In genomic region chr20:9884061-9884460, GRCh38 we compare ENCODE assay signal across 18 cellular contexts. TPM values are rescaled to one million over a fixed set of nuclear protein-coding genes. Genes with fewer than 3 reads are reported as not detected.
DNase-seq lines count a peak whose midpoint lies in the region; ATAC-seq, FAIRE-seq and TF ChIP-seq lines count a peak whose summit lies in the region.
"Had no signal": no experiment of that assay in that cellular context is flagged by ENCODE, and none has a peak within 500 bp of the region (broad histone marks: within the 10 kb centered on the region; RNA-seq: fewer than 3 reads in every experiment).

No MANE protein-coding gene starts in this region.

- CTCF ChIA-PET in Calu3 (lab: Charles Lee) = interaction anchor here (0.6 to 1.6 kb wide), 3 partner anchors 100 to 598 kb away, joined by 3 to 12 read pairs (median 3); no protein-coding TSS in a partner anchor

- H3K9me3 ChIP-seq in keratinocyte (ENCODE audit: control insufficient read depth, low read depth, low read length) (no peaks in the 10 kb centered on the region), smooth muscle cell (replicated peaks; ENCODE audit: low read depth) (no peaks in the 10 kb centered on the region)
- H3K9me3 ChIP-seq: thoracic aorta had no signal

- WGBS in smooth muscle cell (ENCODE audit: low lambda C conversion rate) = 38% methylated on average over 1 of the region's 1 CpG

- H3K27me3 ChIP-seq in keratinocyte (ENCODE audit: control insufficient read depth, extremely low read depth, insufficient read depth, low read length) (no peaks in the 10 kb centered on the region), smooth muscle cell (ENCODE audit: low read depth) (no peaks in the 10 kb centered on the region)

- DNase-seq in Calu3 = peak; percentile 5
- no peak for DNase-seq in keratinocyte (ENCODE audit: low read depth, low spot score)
- DNase-seq in NCI-H2227 (lab: John Stamatoyannopoulos, UW; ENCODE audit: unreplicated experiment) = no peak
- DNase-seq in SHP77 treated with DMSO at 0.1 percent for 48 hours (lab: John Stamatoyannopoulos, UW) = no peak
- no peak for DNase-seq in smooth muscle cell (lab: John Stamatoyannopoulos, UW; ENCODE audit: unreplicated experiment)
- DNase-seq: activated CD4-positive, alpha-beta T cell treated with anti-CD3 and anti-CD28 coated beads, Interleukin-2, amount 50 U/mL, for 4 hours; CD4-positive, alpha-beta memory T cell; glutamatergic neuron had no signal

- H3K4me2 ChIP-seq in keratinocyte (ENCODE audit: control insufficient read depth, extremely low read depth, insufficient read depth, low read depth, low read length) (no peak overlapping the region), smooth muscle cell (no peak overlapping the region)

- dilution Hi-C loops in keratinocyte (cut with MboI; ENCODE audit: extremely low pct_ligation_motif_present, low sequenced_read_pairs) = no loop called here

- H3K79me2 ChIP-seq in keratinocyte (ENCODE audit: control insufficient read depth, insufficient read depth, low read length) (no peaks in the 10 kb centered on the region), smooth muscle cell (ENCODE audit: low read depth) (no peaks in the 10 kb centered on the region)

- H4K20me1 ChIP-seq in keratinocyte (ENCODE audit: control insufficient read depth, extremely low read depth, insufficient read depth, low read length) (no peaks in the 10 kb centered on the region), smooth muscle cell (ENCODE audit: low read depth) (no peaks in the 10 kb centered on the region)

- peak; percentile 26 for FAIRE-seq in keratinocyte (lab: Jason Lieb, UNC)
- FAIRE-seq: GM12892, HTR-8/SVneo had no signal

- H3K27me3 Mint-ChIP-seq in Calu3 (ENCODE audit: unreplicated experiment) = peaks cover 9% of the 10 kb centered on the region

- ATAC-seq in SK-N-SH treated with all-trans-retinoic acid at 6 μM for 48 hours (peak; percentile 77; the same call in 2 of the 3 replicates), HG03378 (IDR thresholded peaks at IDR 0.05; ENCODE audit: unreplicated experiment) (no peak)

- H3K36me3 ChIP-seq in keratinocyte (ENCODE audit: control insufficient read depth in 2 of 2, extremely low read depth in 1 of 2, insufficient read depth in 2 of 2, low read length in 2 of 2) (no peaks in the 10 kb centered on the region), smooth muscle cell (ENCODE audit: low read depth) (no peaks in the 10 kb centered on the region)
- H3K36me3 ChIP-seq: thoracic aorta had no signal

- H3K9ac ChIP-seq in keratinocyte (ENCODE audit: control insufficient read depth, extremely low read depth, insufficient read depth, low read length) = no peak overlapping the region
- no peak overlapping the region for H3K9ac ChIP-seq in smooth muscle cell (ENCODE audit: low read depth)

- TF ChIP-seq CTCF in Calu3 (IDR thresholded peaks at IDR 0.05; ENCODE audit: unreplicated experiment) (no peak), LNCAP (IDR thresholded peaks at IDR 0.05) (peak; percentile 15; the same call in 1 of the 2 replicates), keratinocyte (optimal IDR thresholded peaks at IDR 0.05 in 1 of 3, IDR thresholded peaks at IDR 0.05 in 1 of 3, conservative IDR thresholded peaks at IDR 0.05 in 1 of 3; ENCODE audit: extremely low read depth in 1 of 3, insufficient read depth in 2 of 3, low read length in 3 of 3) (peak in 2 of 3 experiments; percentile 18 to 41), smooth muscle cell (IDR thresholded peaks at IDR 0.05; ENCODE audit: borderline replicate concordance, insufficient read depth, poor library complexity, severe bottlenecking) (no peak)

- no peaks in the 10 kb centered on the region for H3K4me1 ChIP-seq in keratinocyte (ENCODE audit: control insufficient read depth, extremely low read depth, insufficient read depth, low read length)
- H3K4me1 ChIP-seq in smooth muscle cell (ENCODE audit: low read depth) = no peaks in the 10 kb centered on the region

- H3K36me3 Mint-ChIP-seq in Calu3 (ENCODE audit: insufficient read depth, unreplicated experiment) = peaks cover 5% of the 10 kb centered on the region
- H3K36me3 Mint-ChIP-seq: activated naive CD8-positive, alpha-beta T cell; CD4-positive, alpha-beta memory T cell had no signal

- no peaks in the 10 kb centered on the region for H3F3A ChIP-seq in smooth muscle cell (ENCODE audit: low read depth)

- no peaks in the 10 kb centered on the region for H3K9me3 Mint-ChIP-seq in Calu3 (ENCODE audit: low read depth, unreplicated experiment)

- H2AFZ ChIP-seq in keratinocyte (ENCODE audit: control insufficient read depth, low read length) (no peak overlapping the region), smooth muscle cell (ENCODE audit: low read depth) (no peak overlapping the region)

- H3K4me1 Mint-ChIP-seq in Calu3 (ENCODE audit: low read depth, unreplicated experiment) = no peaks in the 10 kb centered on the region

- H3K4me3 Mint-ChIP-seq in Calu3 (ENCODE audit: low read depth, unreplicated experiment) = no peak overlapping the region
- H3K4me3 Mint-ChIP-seq: activated naive CD8-positive, alpha-beta T cell; CD4-positive, alpha-beta memory T cell had no signal

- H3K27ac ChIP-seq in keratinocyte (ENCODE audit: control insufficient read depth, insufficient read depth, low read length) (no peak overlapping the region), smooth muscle cell (ENCODE audit: low read depth) (no peak overlapping the region)
- H3K27ac ChIP-seq: thoracic aorta had no signal

- intact Hi-C loops in Calu3 (cut with micrococcal nuclease; ENCODE audit: unreplicated experiment) = loop anchor here (1.0 to 10.0 kb wide), 2 partner anchors 179 to 266 kb away; no protein-coding TSS in a partner anchor

- H3K4me3 ChIP-seq in keratinocyte (ENCODE audit: control insufficient read depth in 2 of 3, extremely low read depth in 1 of 3, insufficient read depth in 2 of 3, low read depth in 1 of 3, low read length in 3 of 3) = no peak overlapping the region
- H3K4me3 ChIP-seq in smooth muscle cell = no peak overlapping the region
- H3K4me3 ChIP-seq: thoracic aorta had no signal

- H3K9me1 ChIP-seq in keratinocyte (ENCODE audit: control insufficient read depth, extremely low read depth, insufficient read depth, low read length) = no peaks in the 10 kb centered on the region

- no peak overlapping the region for H3K27ac Mint-ChIP-seq in Calu3 (ENCODE audit: unreplicated experiment)
- H3K27ac Mint-ChIP-seq: activated naive CD8-positive, alpha-beta T cell; CD4-positive, alpha-beta memory T cell had no signal

- no TSS peak for BruUV-seq in Calu3 (replicated peaks; lab: Mats Ljungman, UMichigan)

TF ChIP-seq in SK-N-SH treated with all-trans-retinoic acid at 6 μM for 48 hours, 23 proteins besides CTCF, POLR2A, EP300 and RAD21:
- TF ChIP-seq PPARA (CRISPR knock-in tag; IDR thresholded peaks at IDR 0.05; ENCODE audit: borderline replicate concordance) = no peak
- TF ChIP-seq TSHZ2 (CRISPR knock-in tag; IDR thresholded peaks at IDR 0.05) = no peak
- no peak for TF ChIP-seq ESRRG (CRISPR knock-in tag; IDR thresholded peaks at IDR 0.05)

RNA-seq across cellular contexts. Expression of gene PAK5, which starts 45.2 kb away (rescaled TPM):
- 0.07 TPM in 1 of 2 replicates, not detected in the other for total RNA-seq in Calu3 (2022)
- 0.01 TPM in 2 of 3 replicates, not detected in the other for polyA plus RNA-seq in keratinocyte
- not detected for polyA plus RNA-seq in keratinocyte (2011; ENCODE audit: low read depth)
- polyA plus RNA-seq in keratinocyte (2011; cell fraction: cytosol; rRNA removed) = 0.03 TPM in 1 of 2 replicates, not detected in the other
- polyA plus RNA-seq in keratinocyte (2011; cell fraction: nucleus; rRNA removed) = 0.05 and 0.07 TPM in 2 replicates
- polyA plus RNA-seq in keratinocyte (2012; ENCODE audit: low replicate concordance) = not detected in 2 replicates
- polyA minus RNA-seq in keratinocyte = not detected in 3 replicates
- not detected for polyA minus RNA-seq in keratinocyte (2011; cell fraction: cytosol; rRNA and poly(A)+ RNA removed)
- 0.16 TPM in 1 of 2 replicates, not detected in the other for polyA minus RNA-seq in keratinocyte (2011; cell fraction: nucleus; rRNA and poly(A)+ RNA removed)
- total RNA-seq in smooth muscle cell = 0.13 and 0.18 TPM in 2 replicates
- polyA plus RNA-seq in smooth muscle cell = 0.35 TPM in 1 of 2 replicates, not detected in the other
- total RNA-seq: CD4-positive, alpha-beta memory T cell; lung microvascular endothelial cell; NCI-H460; renal cortical epithelial cell; thoracic aorta had no signal
- polyA plus RNA-seq: CD4-positive, alpha-beta memory T cell had no signal

Comparison
In these comparisons a context has a peak if more than half of its experiments do, and no peak if none do; other contexts are left out.
1. CTCF ChIP-seq: peak in LNCAP (single experiment) and keratinocyte (2 of 3); none in Calu3 (single experiment) and smooth muscle cell (single experiment).